ENCODE assay signal across 14 cellular contexts in the genomic region with DNA sequence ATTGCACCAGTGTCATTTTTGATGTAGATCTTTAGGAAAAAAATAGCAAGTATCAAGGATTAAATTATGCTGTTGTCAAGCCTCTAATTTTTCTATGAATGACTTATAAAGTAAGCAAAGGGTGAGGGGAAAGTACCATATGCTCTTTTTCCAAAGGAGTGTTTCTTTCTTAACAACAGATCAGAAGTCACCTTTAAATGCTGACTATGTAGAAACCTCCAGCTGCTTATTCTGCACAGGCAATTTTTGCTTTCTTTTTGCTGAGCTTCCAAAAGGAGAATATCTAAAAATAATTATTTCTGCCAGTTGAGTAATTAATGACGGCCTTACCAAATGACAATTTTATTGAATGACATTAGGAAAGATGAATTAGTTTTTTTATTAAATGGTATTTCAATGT.
DNase-seq lines count a peak whose midpoint lies in the region; ATAC-seq, FAIRE-seq and TF ChIP-seq lines count a peak whose summit lies in the region.
"Had no signal": no experiment of that assay in that cellular context is flagged by ENCODE, and none has a peak within 500 bp of the region (broad histone marks: within the 10 kb centered on the region; RNA-seq: fewer than 3 reads in every experiment).

No MANE protein-coding gene starts in this region.

- ATAC-seq in HepG2 (no peak), right lobe of liver (no peak), GM18873 (IDR thresholded peaks at IDR 0.05; ENCODE audit: low FRiP score, unreplicated experiment) (no peak), GM18519 (IDR thresholded peaks at IDR 0.05; ENCODE audit: low FRiP score, unreplicated experiment) (no peak)
- ATAC-seq: CD8-positive, alpha-beta T cell had no signal

- H2AK5ac ChIP-seq in H1 (ENCODE audit: low read depth, low read length) (no peak overlapping the region), mesenchymal stem cell (ENCODE audit: low read length, severe bottlenecking) (no peak overlapping the region)

- H3K18ac ChIP-seq in H1 (ENCODE audit: extremely low read depth, low read length) = no peak overlapping the region
- no peak overlapping the region for H3K18ac ChIP-seq in mesenchymal stem cell (ENCODE audit: low read depth in 1 of 2, low read length in 2 of 2)

- no peaks in the 10 kb centered on the region for H3K23me2 ChIP-seq in H1 (ENCODE audit: low read depth, low read length)

- H3K4ac ChIP-seq in H1 (replicated peaks; ENCODE audit: insufficient read length, low read depth, low read length) = no peak overlapping the region
- no peak overlapping the region for H3K4ac ChIP-seq in mesenchymal stem cell (ENCODE audit: low read depth in 1 of 2, low read length in 2 of 2)

- H2BK5ac ChIP-seq in H1 (ENCODE audit: low read depth, low read length) = no peak overlapping the region
- no peak overlapping the region for H2BK5ac ChIP-seq in mesenchymal stem cell (ENCODE audit: low read depth, low read length, poor library complexity, severe bottlenecking)

- no peak overlapping the region for H3K9ac ChIP-seq in HepG2 (ENCODE audit: insufficient read depth, low read depth, low read length)
- H3K9ac ChIP-seq in MM.1S (ENCODE audit: low read length) = no peak overlapping the region
- H3K9ac ChIP-seq in H1 (replicated peaks in 1 of 4; ENCODE audit: extremely low read depth in 1 of 4, low read depth in 3 of 4, low read length in 3 of 4) = no peak overlapping the region
- no peak overlapping the region for H3K9ac ChIP-seq in mesenchymal stem cell (ENCODE audit: low read length)

- H4K8ac ChIP-seq in H1 (ENCODE audit: extremely low read depth, insufficient read depth, low read length) = no peak overlapping the region
- no peak overlapping the region for H4K8ac ChIP-seq in mesenchymal stem cell (ENCODE audit: low read length)

- H3K4me3 ChIP-seq in HepG2 (replicated peaks in 1 of 3; ENCODE audit: insufficient read depth in 1 of 3, low read depth in 2 of 3, low read length in 3 of 3) (no peak overlapping the region), right lobe of liver (no peak overlapping the region), MM.1S (ENCODE audit: low read length) (peak overlapping the region; percentile 13; the same call in 1 of the 2 replicates), H1 (ENCODE audit: extremely low read depth in 1 of 4, insufficient read depth in 2 of 4, low read depth in 3 of 4, low read length in 4 of 4) (no peak overlapping the region), mesenchymal stem cell (ENCODE audit: insufficient read depth in 1 of 2, low read depth in 1 of 2, low read length in 2 of 2) (no peak overlapping the region)
- H3K4me3 ChIP-seq: HAP-1 had no signal

- no peaks in the 10 kb centered on the region for H3K9me2 ChIP-seq in MM.1S (replicated peaks; ENCODE audit: insufficient read depth, low read length)

- H3K4me1 ChIP-seq in HepG2 (ENCODE audit: insufficient read depth, low read length) (no peaks in the 10 kb centered on the region), right lobe of liver (no peaks in the 10 kb centered on the region), MM.1S (ENCODE audit: low read length) (peaks cover 6% of the 10 kb centered on the region), H1 (replicated peaks in 1 of 4; ENCODE audit: control insufficient read depth in 3 of 4, insufficient read depth in 4 of 4, low read length in 3 of 4) (no peaks in the 10 kb centered on the region), mesenchymal stem cell (ENCODE audit: control insufficient read depth, insufficient read depth, low read depth, low read length) (no peaks in the 10 kb centered on the region)

- H3K27me3 ChIP-seq in HepG2 (ENCODE audit: control insufficient read depth in 1 of 2, insufficient read depth in 2 of 2, low read length in 2 of 2) = no peaks in the 10 kb centered on the region
- H3K27me3 ChIP-seq in right lobe of liver = no peaks in the 10 kb centered on the region
- H3K27me3 ChIP-seq in MM.1S (replicated peaks; ENCODE audit: insufficient read depth, low read length) = no peaks in the 10 kb centered on the region
- H3K27me3 ChIP-seq in H1 (replicated peaks in 1 of 4; ENCODE audit: control insufficient read depth in 3 of 4, extremely low read depth in 1 of 4, insufficient read depth in 3 of 4, low read length in 3 of 4) = no peaks in the 10 kb centered on the region
- H3K27me3 ChIP-seq in mesenchymal stem cell (ENCODE audit: control insufficient read depth in 1 of 2, insufficient read depth in 1 of 2, low read length in 2 of 2) = no peaks in the 10 kb centered on the region

- no peak for TF ChIP-seq EP300 in HepG2 (IDR thresholded peaks at IDR 0.05; ENCODE audit: low read depth in 2 of 2, low read length in 2 of 2)
- TF ChIP-seq EP300 in HepG2 (CRISPR knock-in tag; IDR thresholded peaks at IDR 0.05; ENCODE audit: borderline replicate concordance) = no peak
- no peak for TF ChIP-seq EP300 in H1 (IDR thresholded peaks at IDR 0.05; ENCODE audit: borderline replicate concordance in 1 of 2, low read depth in 2 of 2, low read length in 2 of 2)

- TF ChIP-seq CTCF in HepG2 (CRISPR knock-in tag; IDR thresholded peaks at IDR 0.05) (no peak), right lobe of liver (IDR thresholded peaks at IDR 0.05) (no peak), MM.1S (IDR thresholded peaks at IDR 0.05; ENCODE audit: low read length) (no peak), H1 (IDR thresholded peaks at IDR 0.05; ENCODE audit: control extremely low read depth in 1 of 3, insufficient read depth in 1 of 3, low read depth in 1 of 3, low read length in 3 of 3) (no peak)

- H4K5ac ChIP-seq in H1 (ENCODE audit: insufficient read length, low read depth, low read length) = no peak overlapping the region

- DNase-seq in HepG2 (ENCODE audit: low spot score) (no peak), right lobe of liver (no peak), MM.1S (peak; percentile 44), H1 (ENCODE audit: low read depth in 1 of 2, low spot score in 2 of 2) (no peak), mesenchymal stem cell (no peak)
- DNase-seq: CD8-positive, alpha-beta T cell; COR-L47; DMS53; GOT3 had no signal

- H2BK120ac ChIP-seq in H1 (replicated peaks; ENCODE audit: low read depth, low read length) (no peak overlapping the region), mesenchymal stem cell (ENCODE audit: low read depth, low read length) (no peak overlapping the region)

- no peak overlapping the region for H4K91ac ChIP-seq in H1 (replicated peaks; ENCODE audit: insufficient read length, low read length)
- no peak overlapping the region for H4K91ac ChIP-seq in mesenchymal stem cell (ENCODE audit: low read length)

- H3K23ac ChIP-seq in H1 (ENCODE audit: insufficient read length) (no peak overlapping the region), mesenchymal stem cell (ENCODE audit: low read length in 2 of 2) (no peak overlapping the region)

- no peak overlapping the region for H2BK20ac ChIP-seq in H1 (ENCODE audit: low read length)

- H4K20me1 ChIP-seq in HepG2 (ENCODE audit: insufficient read depth, low read length) (no peaks in the 10 kb centered on the region), MM.1S (ENCODE audit: insufficient read depth, low read length) (no peaks in the 10 kb centered on the region), H1 (replicated peaks in 1 of 2; ENCODE audit: control insufficient read depth in 1 of 2, insufficient read depth in 2 of 2, low read length in 2 of 2) (no peaks in the 10 kb centered on the region)

- TF ChIP-seq POLR2A in HepG2 (IDR thresholded peaks at IDR 0.05; ENCODE audit: insufficient read depth in 1 of 2, low read depth in 2 of 2, low read length in 2 of 2) (no peak), right lobe of liver (IDR thresholded peaks at IDR 0.05) (no peak), H1 (IDR thresholded peaks at IDR 0.05; ENCODE audit: control extremely low read depth in 1 of 2, low read depth in 2 of 2, low read length in 2 of 2) (no peak)

- in situ Hi-C loops in HepG2 (cut with HindIII; ENCODE audit: extremely low pct_ligation_motif_present, low pct_unique_long_range_greater_than_20kb) = no loop called here

- BruUV-seq in HepG2 (replicated peaks; lab: Mats Ljungman, UMichigan) = no TSS peak

- no peaks in the 10 kb centered on the region for H3F3A ChIP-seq in MM.1S (ENCODE audit: insufficient read depth, low read length)

- H2BK15ac ChIP-seq in H1 (ENCODE audit: low read length) (no peak overlapping the region), mesenchymal stem cell (ENCODE audit: low read depth, poor library complexity, severe bottlenecking) (no peak overlapping the region)

- H3K14ac ChIP-seq in H1 (ENCODE audit: insufficient read length) = no peak overlapping the region
- no peak overlapping the region for H3K14ac ChIP-seq in mesenchymal stem cell (ENCODE audit: low read length in 2 of 2)

- H3K36me3 ChIP-seq in HepG2 (replicated peaks in 1 of 2; ENCODE audit: control insufficient read depth in 1 of 2, insufficient read depth in 2 of 2, low read length in 2 of 2) (no peaks in the 10 kb centered on the region), right lobe of liver (no peaks in the 10 kb centered on the region), MM.1S (replicated peaks; ENCODE audit: insufficient read depth, low read length) (no peaks in the 10 kb centered on the region), H1 (ENCODE audit: control insufficient read depth in 2 of 4, insufficient read depth in 4 of 4, low read length in 3 of 4) (no peaks in the 10 kb centered on the region), mesenchymal stem cell (ENCODE audit: control insufficient read depth in 1 of 2, insufficient read depth in 2 of 2, low read depth in 1 of 2, low read length in 2 of 2) (no peaks in the 10 kb centered on the region)
- H3K36me3 ChIP-seq: HAP-1 had no signal

- FAIRE-seq in HepG2 (lab: Jason Lieb, UNC) (no peak), H1 (lab: Jason Lieb, UNC) (no peak)
- FAIRE-seq: D721Med, GM18507 had no signal

- WGBS in HepG2 (ENCODE audit: low lambda C conversion rate) = 3% methylated on average over 1 of the region's 1 CpG
- 33% methylated on average over 1 of the region's 1 CpG for WGBS in right lobe of liver (ENCODE audit: insufficient coverage, low coverage, low lambda C conversion rate, missing lambda C conversion rate)
- 91% methylated on average over 1 of the region's 1 CpG; no CpG with 5 or more reads in 1 of the 2 experiments for WGBS in H1 (ENCODE audit: extremely low coverage in 1 of 2, insufficient coverage in 1 of 2, insufficient read length in 1 of 2, insufficient replicate concordance in 2 of 2, low coverage in 1 of 2, low lambda C conversion rate in 2 of 2, missing lambda C conversion rate in 1 of 2), 2 experiments
- WGBS in mesenchymal stem cell = no CpG with 5 or more reads among the region's 1 CpG

- POLR2A ChIA-PET in HepG2 (lab: Yijun Ruan, JAX) (no interaction called here), H1 (lab: Charles Lee; ENCODE audit: partially characterized antibody) (no interaction called here)

- intact Hi-C loops in HepG2 (cut with micrococcal nuclease; ENCODE audit: unreplicated experiment) = no loop called here
- intact Hi-C loops in right lobe of liver (cut with DNase I) = no loop called here

- H3K79me2 ChIP-seq in HepG2 (ENCODE audit: insufficient read depth, low read length) (no peaks in the 10 kb centered on the region), MM.1S (ENCODE audit: low read length) (no peaks in the 10 kb centered on the region), H1 (ENCODE audit: control insufficient read depth in 1 of 2, insufficient read depth in 2 of 2, low read length in 2 of 2) (no peaks in the 10 kb centered on the region)

- H2AFZ ChIP-seq in HepG2 (ENCODE audit: low read length) (no peak overlapping the region), MM.1S (ENCODE audit: low read length) (no peak overlapping the region), H1 (ENCODE audit: low read length) (no peak overlapping the region), mesenchymal stem cell (ENCODE audit: low read depth, low read length) (no peak overlapping the region)

- H3K4me2 ChIP-seq in HepG2 (ENCODE audit: low read depth, low read length) (no peak overlapping the region), MM.1S (ENCODE audit: low read depth, low read length) (peak overlapping the region; percentile 28; the same call in 1 of the 2 replicates), H1 (ENCODE audit: insufficient read depth in 1 of 2, low read depth in 2 of 2, low read length in 2 of 2) (no peak overlapping the region), mesenchymal stem cell (ENCODE audit: low read length, poor library complexity, severe bottlenecking) (no peak overlapping the region)

- no peak overlapping the region for H2BK12ac ChIP-seq in H1 (ENCODE audit: low read depth, low read length)
- H2BK12ac ChIP-seq in mesenchymal stem cell (ENCODE audit: low read length in 2 of 2) = no peak overlapping the region

- TF ChIP-seq RAD21 in HepG2 (CRISPR knock-in tag; IDR thresholded peaks at IDR 0.05) (no peak), H1 (IDR thresholded peaks at IDR 0.05 in 1 of 2, conservative IDR thresholded peaks at IDR 0.05 in 1 of 2; ENCODE audit: low read depth in 2 of 2, low read length in 2 of 2) (no peak)

- CTCF ChIA-PET in HepG2 (lab: Yijun Ruan, JAX; ENCODE audit: low intra/inter-chr PET ratio, low total read pairs) (no interaction called here), H1 (lab: Charles Lee; ENCODE audit: partially characterized antibody) (interaction anchor here (1.3 to 1.5 kb wide), 2 partner anchors 16 to 92 kb away, joined by 3 to 5 read pairs; no protein-coding TSS in a partner anchor)

- no peak overlapping the region for H3K56ac ChIP-seq in H1 (replicated peaks; ENCODE audit: insufficient read length, low read depth, low read length)

- no peaks in the 10 kb centered on the region for H3K79me1 ChIP-seq in H1 (ENCODE audit: low read depth, low read length)
- no peaks in the 10 kb centered on the region for H3K79me1 ChIP-seq in mesenchymal stem cell (replicated peaks; ENCODE audit: low read length, poor library complexity, severe bottlenecking)

- H3K27ac ChIP-seq in HepG2 (ENCODE audit: extremely low read length, insufficient read depth, low read length) (no peak overlapping the region), right lobe of liver (no peak overlapping the region), MM.1S (ENCODE audit: low read length) (no peak overlapping the region), H1 (ENCODE audit: low read depth, low read length) (no peak overlapping the region), mesenchymal stem cell (ENCODE audit: low read length, poor library complexity, severe bottlenecking) (no peak overlapping the region)

- H3K9me3 ChIP-seq in HepG2 (ENCODE audit: low read length) (no peaks in the 10 kb centered on the region), right lobe of liver (no peaks in the 10 kb centered on the region), MM.1S (replicated peaks; ENCODE audit: insufficient read depth, low read length) (no peaks in the 10 kb centered on the region), H1 (ENCODE audit: insufficient read depth in 2 of 2, low read depth in 1 of 2, low read length in 1 of 2) (no peaks in the 10 kb centered on the region), mesenchymal stem cell (ENCODE audit: control insufficient read depth, low read length) (no peaks in the 10 kb centered on the region)
- H3K9me3 ChIP-seq: HAP-1 had no signal

Comparison
In these comparisons a context has a peak if more than half of its experiments do, and no peak if none do; other contexts are left out.
1. Of the 41 proteins assayed by ChIP-seq in both HepG2 and H1: peak only in HepG2: none; only in H1: none; in both: MAFK; in neither: 40.